In the genomic region with DNA sequence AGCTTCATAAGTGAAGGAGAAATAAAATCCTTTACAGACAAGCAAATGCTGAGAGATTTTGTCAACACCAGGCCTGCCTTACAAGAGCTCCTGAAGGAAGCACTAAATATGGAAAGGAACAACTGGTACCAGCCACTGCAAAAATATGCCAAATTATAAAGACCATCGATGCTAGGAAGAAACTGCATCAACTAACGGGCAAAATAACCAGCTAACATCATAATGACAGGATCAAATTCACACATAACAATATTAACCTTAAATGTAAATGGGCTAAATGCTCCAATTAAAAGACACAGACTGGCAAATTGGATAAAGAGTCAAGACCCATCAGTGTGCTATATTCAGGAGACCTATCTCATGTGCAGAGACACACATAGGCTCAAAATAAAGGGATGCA, we compare ENCODE assay signal across 13 cellular contexts. TPM values are rescaled to one million over a fixed set of nuclear protein-coding genes. Genes with fewer than 3 reads are reported as not detected.
"Had no signal": no experiment of that assay in that cellular context is flagged by ENCODE, and none has a peak within 500 bp of the region (broad histone marks: within the 10 kb centered on the region; RNA-seq: fewer than 3 reads in every experiment).

No MANE protein-coding gene starts in this region.

RNA-seq across cellular contexts. Expression of a gene that starts 21.3 kb away (rescaled TPM):
- total RNA-seq: activated B cell treated with CpG ODN at 0.5 μM for 24 hours; activated CD4-positive, alpha-beta memory T cell treated with anti-CD3 and anti-CD28 coated beads for 36 hours; activated CD4-positive, alpha-beta memory T cell treated with anti-CD3 and anti-CD28 coated beads, Interleukin-2, amount 10 ng/mL, durations not matched to agents 7 days and 5 days; activated CD4-positive, alpha-beta T cell treated with anti-CD3 and anti-CD28 coated beads, Interleukin-2, amount 10 ng/mL, durations not matched to agents 24 days and 14 days; activated CD4-positive, alpha-beta T cell treated with anti-CD3 and anti-CD28 coated beads, Interleukin-2, amount 10 ng/mL, durations not matched to agents 7 days and 5 days; activated CD8-positive, alpha-beta memory T cell treated with anti-CD3 and anti-CD28 coated beads for 36 hours; activated CD8-positive, alpha-beta memory T cell treated with anti-CD3 and anti-CD28 coated beads, Interleukin-2, amount 10 ng/mL, durations not matched to agents 7 days and 5 days; activated CD8-positive, alpha-beta T cell treated with anti-CD3 and anti-CD28 coated beads for 36 hours; activated CD8-positive, alpha-beta T cell treated with anti-CD3 and anti-CD28 coated beads, Interleukin-2, amount 10 ng/mL, durations not matched to agents 7 days and 5 days; T-cell; T-helper 1 cell treated with Interleukin-12 subunit alpha and Interleukin-12 subunit beta and Interleukin-4 antibody, amounts not matched to agents 30 ng/mL and 1 ng/mL, for 36 hours; T-helper 17 cell; T-helper 2 cell treated with Interferon-gamma antibody and Interleukin-4, amounts not matched to agents 100 ng/mL and 5 ng/mL, for 36 hours had no signal
